In the genomic region with DNA sequence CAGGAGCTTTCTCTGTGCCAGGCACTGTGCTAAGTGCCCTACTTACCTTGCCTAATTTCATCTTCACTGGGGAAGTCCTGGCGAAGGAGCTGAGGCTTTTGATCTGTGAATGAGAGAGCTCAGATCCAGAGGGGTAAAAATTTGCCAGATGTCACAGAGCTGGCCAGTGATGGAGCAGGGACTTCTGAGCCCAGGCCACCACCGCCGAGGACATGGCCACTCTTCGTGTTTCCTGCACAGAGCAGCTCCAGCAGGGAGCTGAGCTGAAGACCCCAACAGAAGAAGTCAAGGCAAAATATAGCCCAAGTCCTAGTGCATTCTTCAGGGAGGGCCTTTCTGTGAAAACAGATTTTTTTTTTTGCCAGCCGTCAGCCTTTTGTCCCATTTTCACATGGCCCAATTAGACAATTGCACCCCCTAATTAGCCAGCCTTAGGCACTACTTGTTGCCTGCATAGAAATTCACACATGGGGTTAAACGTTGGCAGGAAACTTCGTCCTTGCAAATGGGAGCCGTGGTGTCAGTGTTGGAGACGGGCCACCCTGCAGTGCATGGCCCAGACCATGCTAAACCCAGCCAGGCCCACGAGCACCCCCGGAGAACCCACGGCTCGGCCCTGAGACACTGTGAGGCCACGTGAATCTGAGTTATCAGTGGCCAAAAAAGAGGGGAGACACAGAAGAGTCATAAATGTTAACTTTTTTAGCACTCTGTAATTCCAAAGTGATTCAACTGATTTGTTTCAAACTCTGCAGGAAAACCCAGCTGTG, we compare ENCODE assay signal across 1 cellular context.
TF ChIP-seq lines count a peak whose summit lies in the region.

No MANE protein-coding gene starts in this region.

TF ChIP-seq in H1, 55 proteins besides CTCF, POLR2A, EP300 and RAD21:
- TF ChIP-seq, protein P1, sequence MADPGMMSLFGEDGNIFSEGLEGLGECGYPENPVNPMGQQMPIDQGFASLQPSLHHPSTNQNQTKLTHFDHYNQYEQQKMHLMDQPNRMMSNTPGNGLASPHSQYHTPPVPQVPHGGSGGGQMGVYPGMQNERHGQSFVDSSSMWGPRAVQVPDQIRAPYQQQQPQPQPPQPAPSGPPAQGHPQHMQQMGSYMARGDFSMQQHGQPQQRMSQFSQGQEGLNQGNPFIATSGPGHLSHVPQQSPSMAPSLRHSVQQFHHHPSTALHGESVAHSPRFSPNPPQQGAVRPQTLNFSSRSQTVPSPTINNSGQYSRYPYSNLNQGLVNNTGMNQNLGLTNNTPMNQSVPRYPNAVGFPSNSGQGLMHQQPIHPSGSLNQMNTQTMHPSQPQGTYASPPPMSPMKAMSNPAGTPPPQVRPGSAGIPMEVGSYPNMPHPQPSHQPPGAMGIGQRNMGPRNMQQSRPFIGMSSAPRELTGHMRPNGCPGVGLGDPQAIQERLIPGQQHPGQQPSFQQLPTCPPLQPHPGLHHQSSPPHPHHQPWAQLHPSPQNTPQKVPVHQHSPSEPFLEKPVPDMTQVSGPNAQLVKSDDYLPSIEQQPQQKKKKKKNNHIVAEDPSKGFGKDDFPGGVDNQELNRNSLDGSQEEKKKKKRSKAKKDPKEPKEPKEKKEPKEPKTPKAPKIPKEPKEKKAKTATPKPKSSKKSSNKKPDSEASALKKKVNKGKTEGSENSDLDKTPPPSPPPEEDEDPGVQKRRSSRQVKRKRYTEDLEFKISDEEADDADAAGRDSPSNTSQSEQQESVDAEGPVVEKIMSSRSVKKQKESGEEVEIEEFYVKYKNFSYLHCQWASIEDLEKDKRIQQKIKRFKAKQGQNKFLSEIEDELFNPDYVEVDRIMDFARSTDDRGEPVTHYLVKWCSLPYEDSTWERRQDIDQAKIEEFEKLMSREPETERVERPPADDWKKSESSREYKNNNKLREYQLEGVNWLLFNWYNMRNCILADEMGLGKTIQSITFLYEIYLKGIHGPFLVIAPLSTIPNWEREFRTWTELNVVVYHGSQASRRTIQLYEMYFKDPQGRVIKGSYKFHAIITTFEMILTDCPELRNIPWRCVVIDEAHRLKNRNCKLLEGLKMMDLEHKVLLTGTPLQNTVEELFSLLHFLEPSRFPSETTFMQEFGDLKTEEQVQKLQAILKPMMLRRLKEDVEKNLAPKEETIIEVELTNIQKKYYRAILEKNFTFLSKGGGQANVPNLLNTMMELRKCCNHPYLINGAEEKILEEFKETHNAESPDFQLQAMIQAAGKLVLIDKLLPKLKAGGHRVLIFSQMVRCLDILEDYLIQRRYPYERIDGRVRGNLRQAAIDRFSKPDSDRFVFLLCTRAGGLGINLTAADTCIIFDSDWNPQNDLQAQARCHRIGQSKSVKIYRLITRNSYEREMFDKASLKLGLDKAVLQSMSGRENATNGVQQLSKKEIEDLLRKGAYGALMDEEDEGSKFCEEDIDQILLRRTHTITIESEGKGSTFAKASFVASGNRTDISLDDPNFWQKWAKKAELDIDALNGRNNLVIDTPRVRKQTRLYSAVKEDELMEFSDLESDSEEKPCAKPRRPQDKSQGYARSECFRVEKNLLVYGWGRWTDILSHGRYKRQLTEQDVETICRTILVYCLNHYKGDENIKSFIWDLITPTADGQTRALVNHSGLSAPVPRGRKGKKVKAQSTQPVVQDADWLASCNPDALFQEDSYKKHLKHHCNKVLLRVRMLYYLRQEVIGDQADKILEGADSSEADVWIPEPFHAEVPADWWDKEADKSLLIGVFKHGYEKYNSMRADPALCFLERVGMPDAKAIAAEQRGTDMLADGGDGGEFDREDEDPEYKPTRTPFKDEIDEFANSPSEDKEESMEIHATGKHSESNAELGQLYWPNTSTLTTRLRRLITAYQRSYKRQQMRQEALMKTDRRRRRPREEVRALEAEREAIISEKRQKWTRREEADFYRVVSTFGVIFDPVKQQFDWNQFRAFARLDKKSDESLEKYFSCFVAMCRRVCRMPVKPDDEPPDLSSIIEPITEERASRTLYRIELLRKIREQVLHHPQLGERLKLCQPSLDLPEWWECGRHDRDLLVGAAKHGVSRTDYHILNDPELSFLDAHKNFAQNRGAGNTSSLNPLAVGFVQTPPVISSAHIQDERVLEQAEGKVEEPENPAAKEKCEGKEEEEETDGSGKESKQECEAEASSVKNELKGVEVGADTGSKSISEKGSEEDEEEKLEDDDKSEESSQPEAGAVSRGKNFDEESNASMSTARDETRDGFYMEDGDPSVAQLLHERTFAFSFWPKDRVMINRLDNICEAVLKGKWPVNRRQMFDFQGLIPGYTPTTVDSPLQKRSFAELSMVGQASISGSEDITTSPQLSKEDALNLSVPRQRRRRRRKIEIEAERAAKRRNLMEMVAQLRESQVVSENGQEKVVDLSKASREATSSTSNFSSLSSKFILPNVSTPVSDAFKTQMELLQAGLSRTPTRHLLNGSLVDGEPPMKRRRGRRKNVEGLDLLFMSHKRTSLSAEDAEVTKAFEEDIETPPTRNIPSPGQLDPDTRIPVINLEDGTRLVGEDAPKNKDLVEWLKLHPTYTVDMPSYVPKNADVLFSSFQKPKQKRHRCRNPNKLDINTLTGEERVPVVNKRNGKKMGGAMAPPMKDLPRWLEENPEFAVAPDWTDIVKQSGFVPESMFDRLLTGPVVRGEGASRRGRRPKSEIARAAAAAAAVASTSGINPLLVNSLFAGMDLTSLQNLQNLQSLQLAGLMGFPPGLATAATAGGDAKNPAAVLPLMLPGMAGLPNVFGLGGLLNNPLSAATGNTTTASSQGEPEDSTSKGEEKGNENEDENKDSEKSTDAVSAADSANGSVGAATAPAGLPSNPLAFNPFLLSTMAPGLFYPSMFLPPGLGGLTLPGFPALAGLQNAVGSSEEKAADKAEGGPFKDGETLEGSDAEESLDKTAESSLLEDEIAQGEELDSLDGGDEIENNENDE (IDR thresholded peaks at IDR 0.05; ENCODE audit: insufficient replicate concordance, low read length) = no peak
- TF ChIP-seq NRF1 (IDR thresholded peaks at IDR 0.05; ENCODE audit: low read depth, low read length) = no peak
- no peak for TF ChIP-seq RXRA (IDR thresholded peaks at IDR 0.05; ENCODE audit: insufficient read depth, low read depth, low read length)
- TF ChIP-seq CEBPB (IDR thresholded peaks at IDR 0.05; ENCODE audit: low read depth, low read length) = no peak
- no peak for TF ChIP-seq CTBP2 (IDR thresholded peaks at IDR 0.05; ENCODE audit: borderline replicate concordance, insufficient read depth, insufficient read length, low read length)
- TF ChIP-seq EZH2 (IDR thresholded peaks at IDR 0.05; ENCODE audit: low read depth, low read length, severe bottlenecking) = no peak
- TF ChIP-seq JUN (IDR thresholded peaks at IDR 0.05; ENCODE audit: low read depth, low read length) = no peak
- TF ChIP-seq GTF2F1 (IDR thresholded peaks at IDR 0.05; ENCODE audit: borderline replicate concordance, low read depth, low read length) = no peak
- no peak for TF ChIP-seq HDAC6 (IDR thresholded peaks at IDR 0.05; ENCODE audit: low read depth, low read length)
- TF ChIP-seq, protein P2, sequence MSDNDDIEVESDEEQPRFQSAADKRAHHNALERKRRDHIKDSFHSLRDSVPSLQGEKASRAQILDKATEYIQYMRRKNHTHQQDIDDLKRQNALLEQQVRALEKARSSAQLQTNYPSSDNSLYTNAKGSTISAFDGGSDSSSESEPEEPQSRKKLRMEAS (IDR thresholded peaks at IDR 0.05) = no peak
- no peak for TF ChIP-seq KDM1A (IDR thresholded peaks at IDR 0.05; ENCODE audit: borderline replicate concordance, low read length)
- TF ChIP-seq GABPA (IDR thresholded peaks at IDR 0.05; ENCODE audit: borderline replicate concordance, insufficient read depth, low read length) = no peak
